In genomic region chr19:401836-402535, GRCh38 we compare ENCODE assay signal across 1 cellular context.
TF ChIP-seq lines count a peak whose summit lies in the region.

No MANE protein-coding gene starts in this region.

TF ChIP-seq in IMR-90, 13 proteins besides CTCF, POLR2A, EP300 and RAD21:
- TF ChIP-seq NFE2L2 (IDR thresholded peaks at IDR 0.05; ENCODE audit: low read depth, low read length) (no peak), BHLHE40 (IDR thresholded peaks at IDR 0.05; ENCODE audit: low read depth, low read length) (no peak), RCOR1 (IDR thresholded peaks at IDR 0.05; ENCODE audit: insufficient replicate concordance, low read length) (no peak)
TF ChIP-seq in IMR-90: peak in this region for 0.
